In the genomic region with DNA sequence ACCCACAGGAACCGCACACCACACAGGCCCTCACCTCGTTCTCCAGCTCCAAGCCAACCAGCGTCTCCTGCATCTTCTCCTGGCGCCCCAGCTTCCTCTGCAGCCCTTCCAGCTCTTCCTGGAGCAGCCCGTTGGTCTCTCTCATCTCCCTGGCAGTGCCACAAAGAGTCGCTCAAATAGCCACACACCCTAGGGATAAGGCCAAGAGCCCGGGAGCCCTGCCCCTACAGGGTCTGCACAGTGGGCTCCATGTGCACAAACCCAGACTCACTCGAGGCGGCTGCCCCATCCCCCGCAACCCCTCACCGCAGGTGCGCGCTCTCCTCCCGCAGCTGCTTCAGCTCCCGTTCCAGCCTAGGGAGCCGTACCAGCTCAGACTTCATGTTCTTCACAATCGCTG, we compare ENCODE assay signal across 30 cellular contexts.
"Had no signal": no experiment of that assay in that cellular context is flagged by ENCODE, and none has a peak within 500 bp of the region (broad histone marks: within the 10 kb centered on the region; RNA-seq: fewer than 3 reads in every experiment).

No MANE protein-coding gene starts in this region.

- H3K27ac Mint-ChIP-seq: activated CD8-positive, alpha-beta memory T cell treated with anti-CD3 and anti-CD28 coated beads, Interleukin-2, amount 10 ng/mL, durations not matched to agents 7 days and 5 days; activated naive CD8-positive, alpha-beta T cell treated with anti-CD3 and anti-CD28 coated beads for 36 hours; nephron; progenitor cell of endocrine pancreas; stimulated activated memory B cell treated with anti-CD40 and anti-IgM and Interleukin-4, amounts not matched to agents 10 μg/mL and 1 μg/mL and 100 μg/mL, for 72 hours had no signal

- H3K27me3 ChIP-seq: adrenal gland, body of pancreas, colonic mucosa, gastrocnemius medialis, hepatocyte, neutrophil, ovary, sigmoid colon, stomach, thyroid gland, upper lobe of right lung had no signal

- H3K36me3 ChIP-seq: colonic mucosa, ovary had no signal

- H3K4me3 ChIP-seq: adrenal gland, body of pancreas, colonic mucosa, gastrocnemius medialis, hepatocyte, ovary, sigmoid colon, stomach, thyroid gland, upper lobe of right lung had no signal

- H2AFZ ChIP-seq: hepatocyte had no signal

- H3K27me3 Mint-ChIP-seq: activated CD8-positive, alpha-beta memory T cell treated with anti-CD3 and anti-CD28 coated beads, Interleukin-2, amount 10 ng/mL, durations not matched to agents 7 days and 5 days; activated CD8-positive, alpha-beta T cell treated with anti-CD3 and anti-CD28 coated beads for 36 hours; activated naive CD8-positive, alpha-beta T cell treated with anti-CD3 and anti-CD28 coated beads for 36 hours; progenitor cell of endocrine pancreas; stimulated activated memory B cell treated with anti-CD40 and anti-IgM and Interleukin-4, amounts not matched to agents 10 μg/mL and 1 μg/mL and 100 μg/mL, for 72 hours had no signal

- H3K9me3 ChIP-seq: adrenal gland, body of pancreas, colonic mucosa, gastrocnemius medialis, neutrophil, ovary, sigmoid colon, stomach, thyroid gland, upper lobe of right lung had no signal

- H3K4me1 Mint-ChIP-seq: activated naive CD8-positive, alpha-beta T cell treated with anti-CD3 and anti-CD28 coated beads for 36 hours; nephron had no signal

- H3K27ac ChIP-seq: adrenal gland, body of pancreas, colonic mucosa, gastrocnemius medialis, hepatocyte, neutrophil, ovary, sigmoid colon, stomach, thyroid gland, upper lobe of right lung, VCaP had no signal

- H3K4me1 ChIP-seq: adrenal gland, body of pancreas, colonic mucosa, gastrocnemius medialis, sigmoid colon, stomach, thyroid gland, upper lobe of right lung had no signal

- H3K4me2 ChIP-seq: hepatocyte had no signal

- DNase-seq: activated CD4-positive, alpha-beta T cell treated with anti-CD3 and anti-CD28 coated beads for 4 hours; activated CD8-positive, alpha-beta memory T cell treated with anti-CD3 and anti-CD28 coated beads, Interleukin-2, amount 10 ng/mL, durations not matched to agents 7 days and 5 days; activated CD8-positive, alpha-beta T cell treated with anti-CD3 and anti-CD28 coated beads for 36 hours; activated naive CD4-positive, alpha-beta T cell treated with Interleukin-2 at 50 U/mL for 16 hours; activated naive CD8-positive, alpha-beta T cell treated with anti-CD3 and anti-CD28 coated beads for 36 hours; activated T-cell treated with anti-CD3 and anti-CD28 coated beads, Interleukin-2, amount 50 U/mL, for 48 hours; adrenal gland; aorta; body of pancreas; cerebellar nuclear complex; colonic mucosa; effector CD8-positive, alpha-beta T cell; erythroblast; gastrocnemius medialis; glutamatergic neuron; islet precursor cell; mammary epithelial cell; ovary; sigmoid colon; small intestine; stimulated activated CD4-positive, alpha-beta T cell treated with anti-CD3 and anti-CD28 coated beads, Interleukin-4, amount 100 ng/mL, for 24 hours; stomach; thyroid gland; upper lobe of right lung had no signal

- H3K79me2 ChIP-seq: hepatocyte had no signal

- H3K9me3 Mint-ChIP-seq: activated CD8-positive, alpha-beta T cell treated with anti-CD3 and anti-CD28 coated beads for 36 hours; activated naive CD8-positive, alpha-beta T cell treated with anti-CD3 and anti-CD28 coated beads for 36 hours; nephron; stimulated activated memory B cell treated with anti-CD40 and anti-IgM and Interleukin-4, amounts not matched to agents 10 μg/mL and 1 μg/mL and 100 μg/mL, for 72 hours had no signal

- H3K4me3 Mint-ChIP-seq: activated CD8-positive, alpha-beta memory T cell treated with anti-CD3 and anti-CD28 coated beads, Interleukin-2, amount 10 ng/mL, durations not matched to agents 7 days and 5 days; activated CD8-positive, alpha-beta T cell treated with anti-CD3 and anti-CD28 coated beads for 36 hours; activated naive CD8-positive, alpha-beta T cell treated with anti-CD3 and anti-CD28 coated beads for 36 hours; nephron; stimulated activated memory B cell treated with anti-CD40 and anti-IgM and Interleukin-4, amounts not matched to agents 10 μg/mL and 1 μg/mL and 100 μg/mL, for 72 hours had no signal
